ENCODE assay signal across 1 cellular context in genomic region chr11:130122141-130122575, GRCh38.
TF ChIP-seq lines count a peak whose summit lies in the region.

No MANE protein-coding gene starts in this region.

TF ChIP-seq in HepG2, 621 proteins besides CTCF, POLR2A, EP300 and RAD21:
- TF ChIP-seq ZNF556 (CRISPR knock-in tag; IDR thresholded peaks at IDR 0.05; ENCODE audit: borderline replicate concordance), result no peak
- no peak for TF ChIP-seq SMC3 (IDR thresholded peaks at IDR 0.05; ENCODE audit: low read length)
